Comparison of ENCODE assay signal across 23 cellular contexts in genomic region chr18:51076503-51076902, GRCh38.
"Had no signal": no experiment of that assay in that cellular context is flagged by ENCODE, and none has a peak within 500 bp of the region (broad histone marks: within the 10 kb centered on the region; RNA-seq: fewer than 3 reads in every experiment).

No MANE protein-coding gene starts in this region.

- H3K27me3 Mint-ChIP-seq: activated B cell treated with CpG ODN at 0.5 μM for 24 hours; activated T-helper 17 cell treated with anti-CD3 and anti-CD28 coated beads, Interleukin-2, amount 50 U/mL, for 72 hours; effector memory CD8-positive, alpha-beta T cell had no signal

- H3K27ac ChIP-seq: gastrocnemius medialis, neutrophil, pancreas, prostate gland, testis had no signal

- DNase-seq: activated B cell treated with CpG ODN at 0.5 μM for 24 hours; activated gamma-delta T cell treated with Interleukin-2 at 50 U/mL for 16 hours; activated naive CD4-positive, alpha-beta T cell treated with anti-CD3 and anti-CD28 coated beads, Interleukin-2, amount 50 U/mL, for 16 hours; amniotic stem cell; cortex of kidney; effector memory CD8-positive, alpha-beta T cell; gastrocnemius medialis; head of caudate nucleus; hippocampal formation; left cardiac atrium; nephron progenitor cell; pancreas; stimulated activated CD4-positive, alpha-beta T cell treated with anti-CD3 and anti-CD28 coated beads, Interleukin-4, amount 100 ng/mL, for 1 hour; stimulated activated naive CD8-positive, alpha-beta T cell treated with anti-CD3 and anti-CD28 coated beads, Interleukin-15, Interleukin-2, amounts not matched to agents 100 U/mL and 50 U/mL, for 24 hours; T-helper 1 cell; testis; trophoblast cell had no signal

- H3K4me1 Mint-ChIP-seq: nephron progenitor cell had no signal

- H3K4me3 Mint-ChIP-seq: activated B cell treated with CpG ODN at 0.5 μM for 24 hours; activated T-helper 17 cell treated with anti-CD3 and anti-CD28 coated beads, Interleukin-2, amount 50 U/mL, for 72 hours; effector memory CD8-positive, alpha-beta T cell; nephron progenitor cell; T-helper 2 cell treated with Interferon-gamma antibody and Interleukin-4, amounts not matched to agents 5 μg/mL and 100 μg/mL, for 36 hours had no signal

- H3K27ac Mint-ChIP-seq: activated B cell treated with CpG ODN at 0.5 μM for 24 hours; activated T-helper 17 cell treated with anti-CD3 and anti-CD28 coated beads, Interleukin-2, amount 50 U/mL, for 72 hours; T-helper 2 cell treated with Interferon-gamma antibody and Interleukin-4, amounts not matched to agents 5 μg/mL and 100 μg/mL, for 36 hours had no signal

- H3K4me1 ChIP-seq: pancreas, prostate gland had no signal

- H3K36me3 ChIP-seq: prostate gland had no signal

- H3K4me3 ChIP-seq: gastrocnemius medialis, pancreas, prostate gland, testis had no signal

- H3K9me3 Mint-ChIP-seq: activated B cell treated with CpG ODN at 0.5 μM for 24 hours; activated T-helper 17 cell treated with anti-CD3 and anti-CD28 coated beads, Interleukin-2, amount 50 U/mL, for 72 hours; effector memory CD8-positive, alpha-beta T cell; nephron progenitor cell; T-helper 2 cell treated with Interferon-gamma antibody and Interleukin-4, amounts not matched to agents 5 μg/mL and 100 μg/mL, for 36 hours had no signal

- H3K9me3 ChIP-seq: gastrocnemius medialis, neutrophil, pancreas, prostate gland, testis had no signal

- ATAC-seq: effector memory CD8-positive, alpha-beta T cell; esophagus mucosa; pancreas had no signal

- H3K27me3 ChIP-seq: brain microvascular endothelial cell, gastrocnemius medialis, neutrophil, pancreas, testis had no signal
